15 cellular contexts compared by ENCODE assay signal in genomic region chr16:49700928-49701685, GRCh38.
DNase-seq lines count a peak whose midpoint lies in the region; ATAC-seq lines count a peak whose summit lies in the region.
"Had no signal": no experiment of that assay in that cellular context is flagged by ENCODE, and none has a peak within 500 bp of the region (broad histone marks: within the 10 kb centered on the region; RNA-seq: fewer than 3 reads in every experiment).

No MANE protein-coding gene starts in this region.

- H3K36me3 ChIP-seq in HUES48 (ENCODE audit: control insufficient read depth, insufficient read depth, low read length) (no peaks in the 10 kb centered on the region), iPS DF 6.9 (ENCODE audit: control insufficient read depth, insufficient read depth, low read length) (no peaks in the 10 kb centered on the region), skeletal muscle tissue (ENCODE audit: control insufficient read depth in 3 of 3, insufficient read depth in 3 of 3, low read length in 3 of 3) (no peaks in the 10 kb centered on the region)

- H3K27ac ChIP-seq in HUES48 (ENCODE audit: low read depth, low read length) (peak overlapping the region; percentile 94), iPS DF 6.9 (ENCODE audit: low read length) (peak overlapping the region; percentile 64), skeletal muscle tissue (ENCODE audit: low read depth, low read length) (peak overlapping the region; percentile 34)

- ATAC-seq in GM21367 (IDR thresholded peaks at IDR 0.05; ENCODE audit: unreplicated experiment) = no peak

- DNase-seq in astrocyte of the hippocampus (ENCODE audit: low read depth, low spot score) (peak; percentile 43), iPS DF 6.9 (ENCODE audit: low read depth, low spot score) (no peak), SIG-M5 (lab: John Stamatoyannopoulos, UW) (no peak), NCI-H510A (lab: John Stamatoyannopoulos, UW) (no peak)
- no peak for DNase-seq in stimulated activated naive CD4-positive, alpha-beta T cell treated with Interleukin-2 at 50 U/mL for 16 hours (lab: John Stamatoyannopoulos, UW)
- DNase-seq: activated CD4-positive, alpha-beta memory T cell treated with anti-CD3 and anti-CD28 coated beads for 36 hours; activated naive CD4-positive, alpha-beta T cell treated with anti-CD3 and anti-CD28 coated beads, Interleukin-2, amount 10 ng/mL, durations not matched to agents 7 days and 5 days; Caco-2; effector CD8-positive, alpha-beta T cell; HCEC 1CT; NK-92 treated with Interleukin-12 subunit alpha and Interleukin-12 subunit beta, amount 100 ng/mL, for 24 hours; stimulated activated CD4-positive, alpha-beta T cell treated with anti-CD3 and anti-CD28 coated beads, Interleukin-4, amount 100 ng/mL, for 4 hours had no signal

- H3K9me3 ChIP-seq in HUES48 (ENCODE audit: control insufficient read depth, insufficient read depth, low read length) (no peaks in the 10 kb centered on the region), iPS DF 6.9 (ENCODE audit: control insufficient read depth, insufficient read depth, low read length) (no peaks in the 10 kb centered on the region), skeletal muscle tissue (ENCODE audit: control insufficient read depth in 3 of 3, low read length in 3 of 3) (no peaks in the 10 kb centered on the region)
- H3K9me3 ChIP-seq: Caco-2 had no signal

- no CpG with 5 or more reads among the region's 18 CpGs for WGBS in iPS DF 6.9 (ENCODE audit: insufficient coverage, insufficient read length)

- H3K27me3 ChIP-seq in HUES48 (ENCODE audit: control insufficient read depth, insufficient read depth, low read length) (no peaks in the 10 kb centered on the region), iPS DF 6.9 (ENCODE audit: control insufficient read depth, insufficient read depth, low read length) (no peaks in the 10 kb centered on the region), skeletal muscle tissue (ENCODE audit: control insufficient read depth in 3 of 3, insufficient read depth in 3 of 3, low read length in 3 of 3) (no peaks in the 10 kb centered on the region)

- peak overlapping the region; percentile 41 for H3K4me3 ChIP-seq in HUES48 (ENCODE audit: low read depth, low read length)
- no peak overlapping the region for H3K4me3 ChIP-seq in iPS DF 6.9 (ENCODE audit: low read length)
- H3K4me3 ChIP-seq in skeletal muscle tissue (ENCODE audit: low read length in 3 of 3) = no peak overlapping the region

- H3K9ac ChIP-seq in HUES48 (ENCODE audit: low read depth, low read length) (peak overlapping the region; percentile 10), skeletal muscle tissue (ENCODE audit: low read depth in 1 of 3, low read length in 3 of 3) (peak overlapping the region in 2 of 3 donors; percentile 20 to 32)

- H3K4me1 ChIP-seq in HUES48 (ENCODE audit: control insufficient read depth, insufficient read depth, low read length) = peaks cover 86% of the 10 kb centered on the region
- peaks cover 23% of the 10 kb centered on the region for H3K4me1 ChIP-seq in iPS DF 6.9 (ENCODE audit: control insufficient read depth, insufficient read depth, low read length)
- peaks cover 21 to 43% (median 25%) of the 10 kb centered on the region in 3 donors for H3K4me1 ChIP-seq in skeletal muscle tissue (ENCODE audit: control insufficient read depth in 3 of 3, insufficient read depth in 3 of 3, low read length in 3 of 3)
- H3K4me1 ChIP-seq: Caco-2 had no signal

Comparison
In these comparisons a context has a peak if more than half of its experiments do, and no peak if none do; other contexts are left out.
1. H3K27ac ChIP-seq: peak in every context shown above with its lines; median percentile 94 in HUES48; 64 in iPS DF 6.9; 34 in skeletal muscle tissue.